In the genomic region with DNA sequence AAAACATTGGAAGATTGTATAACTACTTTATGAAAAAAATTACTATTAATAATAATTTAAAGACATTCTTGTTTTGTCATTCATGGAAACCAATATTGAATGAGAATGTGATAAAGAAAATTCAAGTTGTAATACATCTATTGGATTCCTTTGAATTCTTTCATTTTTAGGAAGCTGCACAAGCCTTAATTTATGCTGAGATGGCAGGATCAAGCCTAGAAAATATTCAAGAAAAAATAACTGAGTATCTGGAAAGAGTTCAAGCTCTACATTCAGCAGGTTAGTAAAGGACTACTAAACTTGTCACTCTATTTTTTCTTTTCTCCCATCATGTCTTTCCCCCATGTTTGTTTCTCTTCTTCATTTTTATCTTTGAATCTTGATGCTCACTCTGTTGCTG, we compare ENCODE assay signal across 2 cellular contexts.
A peak's percentile ranks its signal among the peaks of the same experiment; 100 is the strongest.
TF ChIP-seq lines count a peak whose summit lies in the region.

No MANE protein-coding gene starts in this region.

TF ChIP-seq in IMR-90, 13 proteins besides CTCF, POLR2A, EP300 and RAD21:
- TF ChIP-seq, protein P1, sequence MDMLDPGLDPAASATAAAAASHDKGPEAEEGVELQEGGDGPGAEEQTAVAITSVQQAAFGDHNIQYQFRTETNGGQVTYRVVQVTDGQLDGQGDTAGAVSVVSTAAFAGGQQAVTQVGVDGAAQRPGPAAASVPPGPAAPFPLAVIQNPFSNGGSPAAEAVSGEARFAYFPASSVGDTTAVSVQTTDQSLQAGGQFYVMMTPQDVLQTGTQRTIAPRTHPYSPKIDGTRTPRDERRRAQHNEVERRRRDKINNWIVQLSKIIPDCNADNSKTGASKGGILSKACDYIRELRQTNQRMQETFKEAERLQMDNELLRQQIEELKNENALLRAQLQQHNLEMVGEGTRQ (IDR thresholded peaks at IDR 0.05; ENCODE audit: low read depth, low read length), result no peak
- TF ChIP-seq NFE2L2 (IDR thresholded peaks at IDR 0.05; ENCODE audit: low read depth, low read length), result no peak
- no peak for TF ChIP-seq RCOR1 (IDR thresholded peaks at IDR 0.05; ENCODE audit: insufficient replicate concordance, low read length)
- TF ChIP-seq CHD1 (IDR thresholded peaks at IDR 0.05; ENCODE audit: low read depth, low read length), result no peak
- peak; percentile 59 for TF ChIP-seq MAFK (IDR thresholded peaks at IDR 0.05; ENCODE audit: low read depth, low read length)

TF ChIP-seq in K562, 482 proteins besides CTCF, POLR2A, EP300 and RAD21:
- peak; percentile 60 for TF ChIP-seq MAFK (IDR thresholded peaks at IDR 0.05; ENCODE audit: low read length)
- TF ChIP-seq ZNF316 (IDR thresholded peaks at IDR 0.05), result peak; percentile 83
- TF ChIP-seq, protein P2, sequence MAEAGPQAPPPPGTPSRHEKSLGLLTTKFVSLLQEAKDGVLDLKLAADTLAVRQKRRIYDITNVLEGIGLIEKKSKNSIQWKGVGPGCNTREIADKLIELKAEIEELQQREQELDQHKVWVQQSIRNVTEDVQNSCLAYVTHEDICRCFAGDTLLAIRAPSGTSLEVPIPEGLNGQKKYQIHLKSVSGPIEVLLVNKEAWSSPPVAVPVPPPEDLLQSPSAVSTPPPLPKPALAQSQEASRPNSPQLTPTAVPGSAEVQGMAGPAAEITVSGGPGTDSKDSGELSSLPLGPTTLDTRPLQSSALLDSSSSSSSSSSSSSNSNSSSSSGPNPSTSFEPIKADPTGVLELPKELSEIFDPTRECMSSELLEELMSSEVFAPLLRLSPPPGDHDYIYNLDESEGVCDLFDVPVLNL (CRISPR knock-in tag; IDR thresholded peaks at IDR 0.05; ENCODE audit: low read depth), result no peak
- TF ChIP-seq ZNF75A (CRISPR knock-in tag; IDR thresholded peaks at IDR 0.05), result no peak
- TF ChIP-seq, protein P3, sequence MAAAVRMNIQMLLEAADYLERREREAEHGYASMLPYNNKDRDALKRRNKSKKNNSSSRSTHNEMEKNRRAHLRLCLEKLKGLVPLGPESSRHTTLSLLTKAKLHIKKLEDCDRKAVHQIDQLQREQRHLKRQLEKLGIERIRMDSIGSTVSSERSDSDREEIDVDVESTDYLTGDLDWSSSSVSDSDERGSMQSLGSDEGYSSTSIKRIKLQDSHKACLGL (CRISPR knock-in tag; IDR thresholded peaks at IDR 0.05; ENCODE audit: borderline replicate concordance, poor library complexity, severe bottlenecking), result no peak
- peak; percentile 82 for TF ChIP-seq C11orf30 (IDR thresholded peaks at IDR 0.05; ENCODE audit: low read depth)
- TF ChIP-seq HDAC1 (IDR thresholded peaks at IDR 0.05), result no peak
- TF ChIP-seq, protein P4, sequence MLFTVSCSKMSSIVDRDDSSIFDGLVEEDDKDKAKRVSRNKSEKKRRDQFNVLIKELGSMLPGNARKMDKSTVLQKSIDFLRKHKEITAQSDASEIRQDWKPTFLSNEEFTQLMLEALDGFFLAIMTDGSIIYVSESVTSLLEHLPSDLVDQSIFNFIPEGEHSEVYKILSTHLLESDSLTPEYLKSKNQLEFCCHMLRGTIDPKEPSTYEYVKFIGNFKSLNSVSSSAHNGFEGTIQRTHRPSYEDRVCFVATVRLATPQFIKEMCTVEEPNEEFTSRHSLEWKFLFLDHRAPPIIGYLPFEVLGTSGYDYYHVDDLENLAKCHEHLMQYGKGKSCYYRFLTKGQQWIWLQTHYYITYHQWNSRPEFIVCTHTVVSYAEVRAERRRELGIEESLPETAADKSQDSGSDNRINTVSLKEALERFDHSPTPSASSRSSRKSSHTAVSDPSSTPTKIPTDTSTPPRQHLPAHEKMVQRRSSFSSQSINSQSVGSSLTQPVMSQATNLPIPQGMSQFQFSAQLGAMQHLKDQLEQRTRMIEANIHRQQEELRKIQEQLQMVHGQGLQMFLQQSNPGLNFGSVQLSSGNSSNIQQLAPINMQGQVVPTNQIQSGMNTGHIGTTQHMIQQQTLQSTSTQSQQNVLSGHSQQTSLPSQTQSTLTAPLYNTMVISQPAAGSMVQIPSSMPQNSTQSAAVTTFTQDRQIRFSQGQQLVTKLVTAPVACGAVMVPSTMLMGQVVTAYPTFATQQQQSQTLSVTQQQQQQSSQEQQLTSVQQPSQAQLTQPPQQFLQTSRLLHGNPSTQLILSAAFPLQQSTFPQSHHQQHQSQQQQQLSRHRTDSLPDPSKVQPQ (CRISPR knock-in tag; IDR thresholded peaks at IDR 0.05; ENCODE audit: borderline replicate concordance), result no peak
- TF ChIP-seq, protein P5, sequence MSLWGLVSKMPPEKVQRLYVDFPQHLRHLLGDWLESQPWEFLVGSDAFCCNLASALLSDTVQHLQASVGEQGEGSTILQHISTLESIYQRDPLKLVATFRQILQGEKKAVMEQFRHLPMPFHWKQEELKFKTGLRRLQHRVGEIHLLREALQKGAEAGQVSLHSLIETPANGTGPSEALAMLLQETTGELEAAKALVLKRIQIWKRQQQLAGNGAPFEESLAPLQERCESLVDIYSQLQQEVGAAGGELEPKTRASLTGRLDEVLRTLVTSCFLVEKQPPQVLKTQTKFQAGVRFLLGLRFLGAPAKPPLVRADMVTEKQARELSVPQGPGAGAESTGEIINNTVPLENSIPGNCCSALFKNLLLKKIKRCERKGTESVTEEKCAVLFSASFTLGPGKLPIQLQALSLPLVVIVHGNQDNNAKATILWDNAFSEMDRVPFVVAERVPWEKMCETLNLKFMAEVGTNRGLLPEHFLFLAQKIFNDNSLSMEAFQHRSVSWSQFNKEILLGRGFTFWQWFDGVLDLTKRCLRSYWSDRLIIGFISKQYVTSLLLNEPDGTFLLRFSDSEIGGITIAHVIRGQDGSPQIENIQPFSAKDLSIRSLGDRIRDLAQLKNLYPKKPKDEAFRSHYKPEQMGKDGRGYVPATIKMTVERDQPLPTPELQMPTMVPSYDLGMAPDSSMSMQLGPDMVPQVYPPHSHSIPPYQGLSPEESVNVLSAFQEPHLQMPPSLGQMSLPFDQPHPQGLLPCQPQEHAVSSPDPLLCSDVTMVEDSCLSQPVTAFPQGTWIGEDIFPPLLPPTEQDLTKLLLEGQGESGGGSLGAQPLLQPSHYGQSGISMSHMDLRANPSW (CRISPR knock-in tag; IDR thresholded peaks at IDR 0.05), result no peak
- no peak for TF ChIP-seq GABPB1 (CRISPR knock-in tag; IDR thresholded peaks at IDR 0.05)
- peak; percentile 64 for TF ChIP-seq MAFF (IDR thresholded peaks at IDR 0.05; ENCODE audit: low read length)
- TF ChIP-seq, protein P6, sequence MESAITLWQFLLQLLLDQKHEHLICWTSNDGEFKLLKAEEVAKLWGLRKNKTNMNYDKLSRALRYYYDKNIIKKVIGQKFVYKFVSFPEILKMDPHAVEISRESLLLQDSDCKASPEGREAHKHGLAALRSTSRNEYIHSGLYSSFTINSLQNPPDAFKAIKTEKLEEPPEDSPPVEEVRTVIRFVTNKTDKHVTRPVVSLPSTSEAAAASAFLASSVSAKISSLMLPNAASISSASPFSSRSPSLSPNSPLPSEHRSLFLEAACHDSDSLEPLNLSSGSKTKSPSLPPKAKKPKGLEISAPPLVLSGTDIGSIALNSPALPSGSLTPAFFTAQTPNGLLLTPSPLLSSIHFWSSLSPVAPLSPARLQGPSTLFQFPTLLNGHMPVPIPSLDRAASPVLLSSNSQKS (CRISPR knock-in tag; IDR thresholded peaks at IDR 0.05), result no peak
- no peak for TF ChIP-seq ASH1L (IDR thresholded peaks at IDR 0.05; ENCODE audit: borderline replicate concordance, low read depth, partially characterized antibody)
- TF ChIP-seq MAFG (tag; conservative IDR thresholded peaks at IDR 0.05), result peak; percentile 60; the same call in 1 of the 2 replicates
